In the genomic region with DNA sequence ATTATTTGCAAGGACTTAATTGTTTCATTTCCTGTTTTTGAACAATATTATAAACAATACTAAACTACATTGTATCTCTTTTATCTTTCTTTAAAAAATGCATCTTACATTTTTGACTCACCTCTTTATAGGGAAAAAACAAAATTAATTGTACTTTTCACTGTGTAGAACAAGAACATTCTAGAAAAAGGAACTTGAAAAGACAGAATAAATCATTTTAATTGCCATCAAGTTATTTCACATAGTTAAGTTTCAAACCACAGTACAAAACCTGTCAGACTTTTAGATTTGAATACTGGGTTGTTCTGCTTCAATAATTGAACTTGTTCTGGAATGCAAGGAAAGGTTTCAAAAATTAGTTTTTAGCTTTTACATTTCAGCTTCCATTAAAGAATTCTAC, we compare ENCODE assay signal across 17 cellular contexts. TPM values are rescaled to one million over a fixed set of nuclear protein-coding genes. Genes with fewer than 3 reads are reported as not detected.
DNase-seq lines count a peak whose midpoint lies in the region; ATAC-seq, FAIRE-seq and TF ChIP-seq lines count a peak whose summit lies in the region.
"Had no signal": no experiment of that assay in that cellular context is flagged by ENCODE, and none has a peak within 500 bp of the region (broad histone marks: within the 10 kb centered on the region; RNA-seq: fewer than 3 reads in every experiment).

No MANE protein-coding gene starts in this region.

- H3K4me2 ChIP-seq in A549: no peak overlapping the region

- H3K27ac ChIP-seq in A549: no peak overlapping the region
- H3K27ac ChIP-seq in SK-N-MC: 0 out of 2 replicates have a peak overlapping the region, but pooled peaks have one; percentile 2
- H3K27ac ChIP-seq in SJCRH30: no peak overlapping the region
- H3K27ac ChIP-seq: C4-2B, GM23248 had no signal

- no peak overlapping the region for H3K9ac ChIP-seq in SK-N-MC (ENCODE audit: insufficient read length)
- H3K9ac ChIP-seq: GM23248 had no signal

- FAIRE-seq in A549 (lab: Jason Lieb, UNC): peak; percentile 85
- peak; percentile 42 for FAIRE-seq in GM18507 (lab: Jason Lieb, UNC)
- peak; percentile 43 for FAIRE-seq in endometrium (lab: Jason Lieb, UNC)
- FAIRE-seq: GM19239 had no signal

- no peak for TF ChIP-seq POLR2A in A549 (IDR thresholded peaks at IDR 0.05; ENCODE audit: low read length)

- no peak for ATAC-seq in A549

- H3K4me1 ChIP-seq in A549 (peaks cover 8% of the 10 kb centered on the region), SJCRH30 (peaks cover 18% of the 10 kb centered on the region), BE2C (0 out of 2 replicates have a peak, but pooled peaks cover 3% of the 10 kb centered on the region)
- H3K4me1 ChIP-seq: HAP-1 had no signal

- peaks cover 3% of the 10 kb centered on the region; the same call in 1 of the 2 replicates for H3K36me3 ChIP-seq in SK-N-MC (ENCODE audit: insufficient read depth, low read length)
- peaks cover 30% of the 10 kb centered on the region for H3K36me3 ChIP-seq in SJCRH30
- no peaks in the 10 kb centered on the region for H3K36me3 ChIP-seq in BE2C
- H3K36me3 ChIP-seq: HAP-1 had no signal

- H3K27me3 ChIP-seq in SJCRH30 (no peaks in the 10 kb centered on the region), BE2C (no peaks in the 10 kb centered on the region)

- CTCF ChIA-PET in A549 (lab: Yijun Ruan, JAX): no interaction called here

- DNase-seq in A549 (ENCODE audit: low read depth in 1 of 2, low spot score in 1 of 2) (no peak), GM18507 (ENCODE audit: extremely low spot score, insufficient read length, low read depth) (no peak), SK-N-MC (ENCODE audit: low read depth, low spot score) (no peak), SJCRH30 (no peak), kidney tubule cell (ENCODE audit: low spot score) (no peak), BE2C (no peak), NCI-H2171 (lab: John Stamatoyannopoulos, UW) (no peak)
- DNase-seq: ACHN; CD4-positive, alpha-beta T cell; DMS153; DMS79; GF-D8; GM23248 had no signal

- no peak for TF ChIP-seq CTCF in A549 (IDR thresholded peaks at IDR 0.05)
- TF ChIP-seq CTCF in BE2C (IDR thresholded peaks at IDR 0.05; ENCODE audit: low read depth, low read length): no peak

- no peaks in the 10 kb centered on the region for H3K9me3 ChIP-seq in A549
- no peaks in the 10 kb centered on the region for H3K9me3 ChIP-seq in SK-N-MC (ENCODE audit: low read depth, low read length)
- no peaks in the 10 kb centered on the region for H3K9me3 ChIP-seq in SJCRH30 (replicated peaks)
- H3K9me3 ChIP-seq in BE2C: no peaks in the 10 kb centered on the region
- H3K9me3 ChIP-seq: HAP-1 had no signal

- no peak overlapping the region for H3K4me3 ChIP-seq in A549
- H3K4me3 ChIP-seq in SK-N-MC: no peak overlapping the region
- H3K4me3 ChIP-seq in SJCRH30: no peak overlapping the region
- no peak overlapping the region for H3K4me3 ChIP-seq in BE2C (ENCODE audit: low read depth, low read length)
- H3K4me3 ChIP-seq: GM23248, HAP-1 had no signal

- POLR2A ChIA-PET in A549 (lab: Yijun Ruan, JAX): no interaction called here

- TF ChIP-seq RAD21 in A549 (conservative IDR thresholded peaks at IDR 0.05 in 1 of 2, IDR thresholded peaks at IDR 0.05 in 1 of 2): no peak

- no peak for TF ChIP-seq EP300 in A549 (IDR thresholded peaks at IDR 0.05)

TF ChIP-seq in A549, 52 proteins besides CTCF, POLR2A, EP300 and RAD21:
- TF ChIP-seq, protein P1, sequence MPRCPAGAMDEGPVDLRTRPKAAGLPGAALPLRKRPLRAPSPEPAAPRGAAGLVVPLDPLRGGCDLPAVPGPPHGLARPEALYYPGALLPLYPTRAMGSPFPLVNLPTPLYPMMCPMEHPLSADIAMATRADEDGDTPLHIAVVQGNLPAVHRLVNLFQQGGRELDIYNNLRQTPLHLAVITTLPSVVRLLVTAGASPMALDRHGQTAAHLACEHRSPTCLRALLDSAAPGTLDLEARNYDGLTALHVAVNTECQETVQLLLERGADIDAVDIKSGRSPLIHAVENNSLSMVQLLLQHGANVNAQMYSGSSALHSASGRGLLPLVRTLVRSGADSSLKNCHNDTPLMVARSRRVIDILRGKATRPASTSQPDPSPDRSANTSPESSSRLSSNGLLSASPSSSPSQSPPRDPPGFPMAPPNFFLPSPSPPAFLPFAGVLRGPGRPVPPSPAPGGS (IDR thresholded peaks at IDR 0.05): no peak
- no peak for TF ChIP-seq ZFP36 (IDR thresholded peaks at IDR 0.05; ENCODE audit: borderline replicate concordance, partially characterized antibody)
- TF ChIP-seq CHD4 (IDR thresholded peaks at IDR 0.05; ENCODE audit: borderline replicate concordance): no peak
- TF ChIP-seq FOXS1 (CRISPR knock-in tag; IDR thresholded peaks at IDR 0.05): no peak
- TF ChIP-seq, protein P2, sequence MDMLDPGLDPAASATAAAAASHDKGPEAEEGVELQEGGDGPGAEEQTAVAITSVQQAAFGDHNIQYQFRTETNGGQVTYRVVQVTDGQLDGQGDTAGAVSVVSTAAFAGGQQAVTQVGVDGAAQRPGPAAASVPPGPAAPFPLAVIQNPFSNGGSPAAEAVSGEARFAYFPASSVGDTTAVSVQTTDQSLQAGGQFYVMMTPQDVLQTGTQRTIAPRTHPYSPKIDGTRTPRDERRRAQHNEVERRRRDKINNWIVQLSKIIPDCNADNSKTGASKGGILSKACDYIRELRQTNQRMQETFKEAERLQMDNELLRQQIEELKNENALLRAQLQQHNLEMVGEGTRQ (IDR thresholded peaks at IDR 0.05): no peak

RNA-seq across cellular contexts. Expression of a gene that starts 50.0 kb away (rescaled TPM):
- polyA plus RNA-seq in A549 (2011; rRNA removed) (31.4 and 37.8 TPM in 2 replicates), A549 (2017; fragmentation: RNase III; extraction: RNeasy Plus Mini Kit Qiagen cat#74134 plus additional on column Dnase treatment) (27.8 to 33.3 TPM (median 28.9 TPM) in 3 replicates)
- polyA plus RNA-seq in A549 (2012; cell fraction: cytosol; rRNA removed): 11.4 and 11.7 TPM in 2 replicates
- polyA plus RNA-seq in A549 (2012; cell fraction: nucleus; rRNA removed): 9.6 and 13.4 TPM in 2 replicates
- polyA minus RNA-seq in A549 (2011; rRNA and poly(A)+ RNA removed): 25.8 and 26.1 TPM in 2 replicates
- total RNA-seq in SJCRH30 (2014; rRNA removed; shearing (Covaris generic)): 50.2 and 63.0 TPM in 2 replicates
- polyA plus RNA-seq in BE2C (2012; ENCODE audit: insufficient read depth, insufficient read length, low read depth): 2.4 TPM

RNA-seq across cellular contexts. Expression of a gene that starts 50.1 kb away (rescaled TPM):
- polyA plus RNA-seq in A549 (2011; rRNA removed) (17.0 and 18.2 TPM in 2 replicates), A549 (2017; fragmentation: RNase III; extraction: RNeasy Plus Mini Kit Qiagen cat#74134 plus additional on column Dnase treatment) (17.7 to 19.1 TPM (median 18.8 TPM) in 3 replicates)
- 3.7 and 3.8 TPM in 2 replicates for polyA plus RNA-seq in A549 (2012; cell fraction: cytosol; rRNA removed)
- polyA plus RNA-seq in A549 (2012; cell fraction: nucleus; rRNA removed): 1.8 and 3.7 TPM in 2 replicates
- polyA minus RNA-seq in A549 (2011; rRNA and poly(A)+ RNA removed): 5.1 and 7.1 TPM in 2 replicates
- total RNA-seq in SJCRH30 (2014; rRNA removed; shearing (Covaris generic)): 16.3 and 19.5 TPM in 2 replicates
- 22.7 TPM for polyA plus RNA-seq in BE2C (2012; ENCODE audit: insufficient read depth, insufficient read length, low read depth)
